In the genomic region with DNA sequence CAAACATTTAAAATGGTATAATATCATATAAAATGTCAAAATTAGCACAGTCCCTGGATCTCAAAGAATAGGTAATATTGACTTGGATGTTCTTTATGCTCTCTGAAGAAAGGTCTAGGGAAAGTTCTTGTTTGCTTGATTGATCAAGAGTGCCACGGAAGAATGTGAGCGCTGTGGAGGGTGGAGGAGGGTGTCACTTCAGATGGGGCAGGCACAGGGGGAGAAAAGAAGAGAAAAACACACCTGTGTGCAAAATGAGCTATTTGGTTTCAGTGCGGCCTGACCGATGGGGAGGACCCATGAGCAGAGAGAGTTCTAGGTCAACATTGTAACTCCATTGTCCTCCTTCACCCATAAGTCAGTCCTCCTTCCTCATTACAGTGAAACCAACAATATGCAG, we compare ENCODE assay signal across 15 cellular contexts. TPM values are rescaled to one million over a fixed set of nuclear protein-coding genes. Genes with fewer than 3 reads are reported as not detected.
DNase-seq lines count a peak whose midpoint lies in the region; ATAC-seq and TF ChIP-seq lines count a peak whose summit lies in the region.
"Had no signal": no experiment of that assay in that cellular context is flagged by ENCODE, and none has a peak within 500 bp of the region (broad histone marks: within the 10 kb centered on the region; RNA-seq: fewer than 3 reads in every experiment).

No MANE protein-coding gene starts in this region.

- TF ChIP-seq CTCF in chondrocyte (IDR thresholded peaks at IDR 0.05): no peak

- POLR2A ChIA-PET in T-cell (lab: Charles Lee): interaction anchor here in 1 of 2 donors (0.6 to 0.7 kb wide), 2 partner anchors 30 to 148 kb away, joined by 3 read pairs; no protein-coding TSS in a partner anchor

- H3K27me3 Mint-ChIP-seq in chondrocyte (ENCODE audit: low read depth) (no peaks in the 10 kb centered on the region), T-cell (no peaks in the 10 kb centered on the region)
- H3K27me3 Mint-ChIP-seq: B cell; CD4-positive, alpha-beta memory T cell had no signal

- H3K36me3 Mint-ChIP-seq in chondrocyte (ENCODE audit: low read depth) (peaks cover 14% of the 10 kb centered on the region), T-cell (peaks cover 20% of the 10 kb centered on the region)

- ATAC-seq in HG03039 (IDR thresholded peaks at IDR 0.05; ENCODE audit: unreplicated experiment) (no peak), T-cell (replicated peaks in 1 of 4) (no peak)
- ATAC-seq: HepG2 had no signal

- H3K4me3 Mint-ChIP-seq in chondrocyte (ENCODE audit: unreplicated experiment) (no peak overlapping the region), T-cell (no peak overlapping the region)
- H3K4me3 Mint-ChIP-seq: B cell; CD4-positive, alpha-beta memory T cell; HFFc6 had no signal

- H3K27ac Mint-ChIP-seq in chondrocyte (ENCODE audit: unreplicated experiment): peak overlapping the region; percentile 41
- no peak overlapping the region for H3K27ac Mint-ChIP-seq in T-cell
- H3K27ac Mint-ChIP-seq: B cell, HFFc6 had no signal

- DNase-seq in chondrocyte (ENCODE audit: low spot score) (no peak), kidney tubule cell (ENCODE audit: low spot score) (peak; percentile 30), posterior vena cava (ENCODE audit: low spot score) (peak; percentile 25), SKM-1 (lab: John Stamatoyannopoulos, UW; ENCODE audit: unreplicated experiment) (no peak), T-cell (no peak), SKM-1 treated with dmso at 0.1 percent for 144 hours (lab: John Stamatoyannopoulos, UW; ENCODE audit: unreplicated experiment) (no peak)
- DNase-seq: CD4-positive, alpha-beta memory T cell; DMS79; HCEC 1CT; HFFc6 had no signal

- intact Hi-C loops in posterior vena cava (cut with DNase I): loop anchor here in 1 of 2 donors (10.0 kb wide), 1 partner anchor 398 kb away; no protein-coding TSS in a partner anchor

- H3K9me3 Mint-ChIP-seq in chondrocyte (ENCODE audit: low read depth) (no peaks in the 10 kb centered on the region), T-cell (no peaks in the 10 kb centered on the region)
- H3K9me3 Mint-ChIP-seq: CD4-positive, alpha-beta memory T cell; HFFc6 had no signal

- CTCF ChIA-PET in T-cell (lab: Charles Lee): no interaction called here

- H3K4me1 Mint-ChIP-seq in chondrocyte (ENCODE audit: low read depth): no peaks in the 10 kb centered on the region
- H3K4me1 Mint-ChIP-seq in T-cell: no peaks in the 10 kb centered on the region
- H3K4me1 Mint-ChIP-seq: B cell; CD4-positive, alpha-beta memory T cell had no signal

RNA-seq across cellular contexts. Expression of a gene that starts 8.8 kb away (rescaled TPM):
- 27.3 to 30.5 TPM (median 29.2 TPM) in 3 replicates for total RNA-seq in chondrocyte
- total RNA-seq in posterior vena cava: 10 to 100 TPM; 23.4 to 24.1 TPM
- 10 to 100 TPM; 40.5 to 61.9 (median 55.9) TPM for total RNA-seq in T-cell

RNA-seq across cellular contexts. Expression of a gene that starts 28.1 kb away (rescaled TPM):
- total RNA-seq in chondrocyte: 11.5 to 16.2 TPM (median 15.3 TPM) in 3 replicates
- total RNA-seq in posterior vena cava: 1 to 10 TPM; 6.6 to 6.9 TPM
- 10 to 100 TPM in 3 of 5 donors, 1 to 10 TPM in 2; 5.3 to 20.5 (median 16.1) TPM for total RNA-seq in T-cell

RNA-seq across cellular contexts. Expression of a gene that starts 37.1 kb away (rescaled TPM):
- total RNA-seq in chondrocyte: 34.1 to 45.7 TPM (median 36.8 TPM) in 3 replicates
- total RNA-seq in posterior vena cava: 10 to 100 TPM; 21.9 to 22.4 TPM
- 10 to 100 TPM; 31.2 to 70.4 (median 59.8) TPM for total RNA-seq in T-cell

RNA-seq across cellular contexts. Expression of a gene that starts 37.3 kb away (rescaled TPM):
- total RNA-seq in chondrocyte (17.2 to 28.8 TPM (median 18.6 TPM) in 3 replicates), posterior vena cava (10 to 100 TPM; 14.3 to 15.9 TPM), T-cell (10 to 100 TPM; 23.7 to 32.9 (median 29.6) TPM)

RNA-seq across cellular contexts. Expression of a gene that starts 49.3 kb away (rescaled TPM):
- total RNA-seq in chondrocyte (0.38 to 0.65 TPM (median 0.55 TPM) in 3 replicates), posterior vena cava (under 1 TPM; 0.51 to 0.57 TPM), T-cell (1 to 10 TPM; 2.6 to 4.6 (median 3.0) TPM)
- total RNA-seq: G401, H4 had no signal

Comparison
In these comparisons a context has a peak if more than half of its experiments do, and no peak if none do; other contexts are left out.
1. DNase-seq: peak in kidney tubule cell (single experiment) and posterior vena cava (single experiment); none in chondrocyte (single experiment), SKM-1 (single experiment), T-cell (0 of 34) and SKM-1 treated with dmso at 0.1 percent for 144 hours (single experiment).